ENCODE assay signal across 9 cellular contexts in the genomic region with DNA sequence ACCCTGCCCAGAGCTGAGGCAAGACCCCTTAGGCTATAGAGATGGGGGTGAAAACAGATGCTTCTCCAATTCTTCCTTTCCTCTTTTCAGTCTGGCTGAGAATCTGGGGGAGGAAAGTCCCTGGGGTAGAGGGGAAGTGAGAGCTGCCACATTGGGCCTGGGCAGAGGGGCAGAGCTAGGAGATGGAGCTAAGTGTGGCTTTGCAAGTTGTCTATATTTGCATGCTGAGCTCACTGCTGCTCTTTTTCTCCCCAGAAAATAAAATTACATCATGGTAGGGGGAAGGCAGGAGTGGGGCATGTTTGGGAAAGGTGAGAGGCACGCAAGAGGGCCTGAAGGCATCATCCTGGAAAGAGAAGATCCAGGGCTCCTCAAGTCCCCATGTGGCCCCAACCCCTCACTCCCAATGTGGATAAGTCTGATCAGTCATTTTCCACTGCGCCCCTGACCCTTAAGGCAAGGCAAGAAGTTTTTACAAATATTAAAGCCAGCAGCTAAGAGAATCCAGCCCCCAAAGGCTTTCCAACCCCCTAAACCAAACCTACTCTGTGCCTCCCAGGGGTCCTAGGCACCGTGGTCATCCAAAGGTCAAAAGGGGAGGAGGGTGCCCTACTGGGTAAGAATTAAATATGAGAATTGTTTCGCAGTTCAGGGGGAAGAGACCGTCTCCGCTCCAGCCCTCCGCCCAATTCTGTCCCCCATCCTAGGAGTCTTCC. TPM values are rescaled to one million over a fixed set of nuclear protein-coding genes. Genes with fewer than 3 reads are reported as not detected.
DNase-seq lines count a peak whose midpoint lies in the region; ATAC-seq and TF ChIP-seq lines count a peak whose summit lies in the region.
"Had no signal": no experiment of that assay in that cellular context is flagged by ENCODE, and none has a peak within 500 bp of the region (broad histone marks: within the 10 kb centered on the region; RNA-seq: fewer than 3 reads in every experiment).

No MANE protein-coding gene starts in this region.

- H3K9me3 Mint-ChIP-seq in activated T-helper 17 cell treated with anti-CD3 and anti-CD28 coated beads, Interleukin-2, amount 50 U/mL, for 72 hours, result no peaks in the 10 kb centered on the region

- peak overlapping the region; percentile 85 for H3K27ac Mint-ChIP-seq in activated T-helper 17 cell treated with anti-CD3 and anti-CD28 coated beads, Interleukin-2, amount 50 U/mL, for 72 hours

- H3K9me3 ChIP-seq in DND-41 (ENCODE audit: insufficient read depth, low read length, severe bottlenecking) (no peaks in the 10 kb centered on the region), testis (no peaks in the 10 kb centered on the region)

- H3K36me3 Mint-ChIP-seq in activated T-helper 17 cell treated with anti-CD3 and anti-CD28 coated beads, Interleukin-2, amount 50 U/mL, for 72 hours (ENCODE audit: low read depth), result peaks cover 38% of the 10 kb centered on the region

- intact Hi-C loops in testis (cut with DNase I; ENCODE audit: low total_unique reads), result no loop called here

- peak overlapping the region in 1 of 2 experiments; percentile 57; a peak in 3 of 4 replicates for H3K4me3 ChIP-seq in DND-41 (ENCODE audit: low read depth in 1 of 2, low read length in 2 of 2)
- H3K4me3 ChIP-seq in kidney epithelial cell (ENCODE audit: low read depth, low read length), result peak overlapping the region; percentile 27
- H3K4me3 ChIP-seq in testis, result peak overlapping the region; percentile 91 to 97

- TF ChIP-seq POLR2A in testis (IDR thresholded peaks at IDR 0.05), result no peak

- peaks cover 31% of the 10 kb centered on the region for H3K4me1 Mint-ChIP-seq in activated T-helper 17 cell treated with anti-CD3 and anti-CD28 coated beads, Interleukin-2, amount 50 U/mL, for 72 hours

- DNase-seq in DND-41 (no peak), kidney epithelial cell (ENCODE audit: low read depth) (no peak), testis (no peak), OCI-M2 (lab: John Stamatoyannopoulos, UW; ENCODE audit: unreplicated experiment) (no peak), NCI-H146 treated with DMSO at 0.1 percent for 48 hours (lab: John Stamatoyannopoulos, UW; ENCODE audit: unreplicated experiment) (no peak)

- TF ChIP-seq CTCF in DND-41 (IDR thresholded peaks at IDR 0.05; ENCODE audit: borderline replicate concordance, extremely low read depth, low read length, poor library complexity, severe bottlenecking) (no peak), kidney epithelial cell (IDR thresholded peaks at IDR 0.05; ENCODE audit: insufficient read depth, low read length, poor library complexity, severe bottlenecking) (no peak), testis (IDR thresholded peaks at IDR 0.05) (no peak)

- peak overlapping the region; percentile 44 for H3K9ac ChIP-seq in DND-41 (ENCODE audit: low read depth, low read length)

- peak overlapping the region; percentile 93 for H3K4me2 ChIP-seq in DND-41 (ENCODE audit: insufficient read depth, low read length)

- peak overlapping the region; percentile 76 for H3K4me3 Mint-ChIP-seq in activated T-helper 17 cell treated with anti-CD3 and anti-CD28 coated beads, Interleukin-2, amount 50 U/mL, for 72 hours

- no peaks in the 10 kb centered on the region for H3K27me3 Mint-ChIP-seq in activated T-helper 17 cell treated with anti-CD3 and anti-CD28 coated beads, Interleukin-2, amount 50 U/mL, for 72 hours

- peaks cover 12% of the 10 kb centered on the region for H3K79me2 ChIP-seq in DND-41 (ENCODE audit: insufficient read depth, low read length)

- 16 to 18% methylated on average over 7 of the region's 7 CpGs for WGBS in testis, 2 donors

- 0 out of 2 replicates have a peak, but pooled peaks cover 6% of the 10 kb centered on the region for H4K20me1 ChIP-seq in DND-41 (ENCODE audit: insufficient read depth, low read length)

- no peak for ATAC-seq in DND-41 (ENCODE audit: insufficient read depth, low read depth)
- peak; percentile 57 for ATAC-seq in GM19397 (IDR thresholded peaks at IDR 0.05; ENCODE audit: unreplicated experiment)
- ATAC-seq in HG03460 (IDR thresholded peaks at IDR 0.05; ENCODE audit: unreplicated experiment), result peak; percentile 70
- ATAC-seq in activated T-helper 17 cell treated with anti-CD3 and anti-CD28 coated beads, Interleukin-2, amount 50 U/mL, for 72 hours (replicated peaks), result peak; percentile 18

- H3K27ac ChIP-seq in DND-41 (ENCODE audit: low read length), result peak overlapping the region; percentile 50; the same call in 1 of the 2 replicates
- H3K27ac ChIP-seq in testis, result peak overlapping the region; percentile 86 to 91

- H3K27me3 ChIP-seq in DND-41 (ENCODE audit: insufficient read depth, low read length, poor library complexity), result no peaks in the 10 kb centered on the region
- no peaks in the 10 kb centered on the region for H3K27me3 ChIP-seq in kidney epithelial cell (ENCODE audit: control insufficient read depth, insufficient read depth, low read length)
- H3K27me3 ChIP-seq in testis, result no peaks in the 10 kb centered on the region

- H2AFZ ChIP-seq in DND-41 (ENCODE audit: low read depth, low read length), result peak overlapping the region; percentile 91

- H3K36me3 ChIP-seq in DND-41 (ENCODE audit: insufficient read depth, low read length), result peaks cover 14% of the 10 kb centered on the region
- H3K36me3 ChIP-seq in kidney epithelial cell (ENCODE audit: control insufficient read depth, insufficient read depth, low read length), result peaks cover 3% of the 10 kb centered on the region
- no peaks in the 10 kb centered on the region for H3K36me3 ChIP-seq in testis (ENCODE audit: low read depth, missing control alignments)

- peaks cover 23% of the 10 kb centered on the region for H3K4me1 ChIP-seq in DND-41 (ENCODE audit: insufficient read depth, low read length)
- peaks cover 46% of the 10 kb centered on the region for H3K4me1 ChIP-seq in testis

RNA-seq across cellular contexts. Expression of a gene that starts 0.5 kb away (rescaled TPM):
- total RNA-seq in activated T-helper 17 cell treated with anti-CD3 and anti-CD28 coated beads, Interleukin-2, amount 50 U/mL, for 72 hours, result 10 to 100 TPM; 48.7 to 49.4 TPM
- total RNA-seq in kidney epithelial cell, result 139 and 147 TPM in 2 replicates
- 100 to 1,000 TPM; 168 to 229 TPM for total RNA-seq in testis
- polyA plus RNA-seq in testis (ENCODE audit: insufficient read depth, low read depth, low replicate concordance), result 421 TPM

RNA-seq across cellular contexts. Expression of a gene that starts 14.3 kb away (rescaled TPM):
- total RNA-seq in activated T-helper 17 cell treated with anti-CD3 and anti-CD28 coated beads, Interleukin-2, amount 50 U/mL, for 72 hours, result not detected
- total RNA-seq in kidney epithelial cell (not detected in 2 replicates), testis (1 to 10 TPM; 3.4 to 5.6 TPM)
- 10.2 TPM for polyA plus RNA-seq in testis (ENCODE audit: insufficient read depth, low read depth, low replicate concordance)
- total RNA-seq: activated CD8-positive, alpha-beta memory T cell treated with anti-CD3 and anti-CD28 coated beads for 36 hours had no signal

RNA-seq across cellular contexts. Expression of a gene that starts 53.3 kb away (rescaled TPM):
- total RNA-seq in activated T-helper 17 cell treated with anti-CD3 and anti-CD28 coated beads, Interleukin-2, amount 50 U/mL, for 72 hours, result under 1 TPM in 1 of 2 donors, not detected in 1; 0.48 TPM
- total RNA-seq in kidney epithelial cell (not detected in 2 replicates), testis (10 to 100 TPM; 13.3 to 23.0 TPM)
- 38.6 TPM for polyA plus RNA-seq in testis (ENCODE audit: insufficient read depth, low read depth, low replicate concordance)
- total RNA-seq: activated CD8-positive, alpha-beta memory T cell treated with anti-CD3 and anti-CD28 coated beads for 36 hours had no signal

RNA-seq across cellular contexts. Expression of a gene that starts 57.7 kb away (rescaled TPM):
- total RNA-seq in activated T-helper 17 cell treated with anti-CD3 and anti-CD28 coated beads, Interleukin-2, amount 50 U/mL, for 72 hours, result 100 to 1,000 TPM; 126 to 175 TPM
- total RNA-seq in kidney epithelial cell, result 60.5 and 69.4 TPM in 2 replicates
- total RNA-seq in testis, result 100 to 1,000 TPM; 233 to 240 TPM
- 127 TPM for polyA plus RNA-seq in testis (ENCODE audit: insufficient read depth, low read depth, low replicate concordance)

Comparison
In these comparisons a context has a peak if more than half of its experiments do, and no peak if none do; other contexts are left out.
1. RNA of a gene that starts 53.3 kb away (total RNA-seq): 13.3 to 23.0 TPM in testis; 0.48 TPM in activated T-helper 17 cell treated with anti-CD3 and anti-CD28 coated beads, Interleukin-2, amount 50 U/mL, for 72 hours and not detected in kidney epithelial cell; every median in the first group is over 4 times any median in the second.